ENCODE assay signal across 1 cellular context in the genomic region with DNA sequence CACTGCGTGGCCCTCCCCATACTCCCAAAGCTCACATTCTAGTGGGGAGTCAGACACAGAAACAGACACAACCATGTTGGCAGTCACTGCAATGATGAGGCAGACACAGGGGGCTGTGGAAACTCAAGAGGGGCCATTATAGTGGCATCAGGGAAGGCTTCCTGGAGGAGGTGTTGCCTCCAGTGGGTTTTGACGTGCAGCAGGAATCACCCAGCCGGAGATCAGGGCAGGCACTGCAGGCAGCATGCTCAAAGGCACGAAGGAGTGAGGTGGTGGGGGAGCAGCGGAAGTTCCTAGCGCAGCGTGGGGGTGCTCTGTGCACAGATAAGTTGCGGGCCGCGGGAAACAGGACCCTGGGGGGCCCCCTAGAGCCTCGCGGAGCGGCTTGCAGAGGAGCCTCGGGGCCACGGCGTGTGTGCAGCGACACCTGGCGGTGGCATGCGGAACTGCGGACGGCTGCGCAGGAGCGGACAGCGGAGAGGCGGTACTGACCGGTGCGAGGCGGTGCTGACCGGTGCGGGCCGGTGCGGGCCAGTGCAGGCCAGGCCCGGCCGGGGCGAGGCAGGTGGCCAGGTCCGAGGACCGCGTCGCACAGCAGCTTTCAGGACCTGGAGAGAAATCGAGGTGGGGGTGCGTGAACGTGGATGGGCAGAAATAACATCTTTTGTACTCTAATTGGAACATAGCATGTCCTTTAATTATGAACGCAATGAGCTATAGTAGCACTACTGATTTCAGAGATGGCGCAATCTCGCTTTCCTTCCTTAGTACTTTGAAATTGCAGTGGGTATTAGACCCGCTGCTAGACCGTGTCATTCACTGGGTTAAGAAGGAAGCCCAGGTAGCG.
TF ChIP-seq lines count a peak whose summit lies in the region.

No MANE protein-coding gene starts in this region.

TF ChIP-seq in A549, 52 proteins besides CTCF, POLR2A, EP300 and RAD21 (continued from another document):
- TF ChIP-seq PBX3 (IDR thresholded peaks at IDR 0.05) (no peak), HOXA7 (CRISPR knock-in tag; IDR thresholded peaks at IDR 0.05) (no peak)
